In the genomic region with DNA sequence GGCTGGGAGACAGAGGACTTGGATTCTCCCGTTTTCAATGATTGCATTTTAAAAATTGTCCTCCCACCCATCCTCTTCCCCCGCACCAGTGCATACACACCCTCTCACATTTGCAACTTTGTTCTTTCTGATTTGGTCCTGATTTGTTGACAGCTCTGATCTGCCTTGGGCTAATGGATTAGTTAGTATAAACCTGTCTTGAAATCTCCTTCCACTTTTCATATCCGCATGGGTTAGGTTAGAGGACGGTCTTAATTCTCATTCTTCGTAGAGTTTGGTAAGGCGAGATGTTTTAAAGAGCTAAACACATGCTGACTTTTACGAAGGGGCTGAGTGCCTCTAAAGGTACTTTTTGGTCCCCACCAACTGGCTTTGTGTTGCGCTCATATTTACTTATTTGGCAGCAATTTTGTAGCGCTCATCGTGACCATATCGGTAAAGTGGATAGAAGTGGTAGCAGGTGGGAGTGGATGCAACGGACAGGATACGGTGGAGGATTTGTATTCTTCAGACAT, we compare ENCODE assay signal across 8 cellular contexts. TPM values are rescaled to one million over a fixed set of nuclear protein-coding genes. Genes with fewer than 3 reads are reported as not detected.
DNase-seq lines count a peak whose midpoint lies in the region; ATAC-seq and TF ChIP-seq lines count a peak whose summit lies in the region.

No MANE protein-coding gene starts in this region.

- TF ChIP-seq POLR2A in right lobe of liver (IDR thresholded peaks at IDR 0.05), result no peak

- H3K4me3 ChIP-seq in RWPE2 (ENCODE audit: severe bottlenecking) (peak overlapping the region; percentile 77), right lobe of liver (peak overlapping the region; percentile 77 to 88 (median 86))

- no peaks in the 10 kb centered on the region for H3K27me3 ChIP-seq in RWPE2 (ENCODE audit: insufficient read depth, poor library complexity, severe bottlenecking)
- H3K27me3 ChIP-seq in right lobe of liver, result no peaks in the 10 kb centered on the region

- H3K36me3 ChIP-seq in RWPE2 (ENCODE audit: low read depth), result no peaks in the 10 kb centered on the region
- H3K36me3 ChIP-seq in right lobe of liver, result no peaks in the 10 kb centered on the region

- H3K27ac ChIP-seq in RWPE2 (ENCODE audit: poor library complexity, severe bottlenecking) (peak overlapping the region; percentile 67), caudate nucleus (ENCODE audit: low read depth, low read length) (peak overlapping the region; percentile 79), right lobe of liver (peak overlapping the region; percentile 88 to 96 (median 96)), temporal lobe (ENCODE audit: low read depth, low read length) (peak overlapping the region; percentile 87)

- under 1% methylated on average over 13 of the region's 13 CpGs for WGBS in right lobe of liver (ENCODE audit: insufficient coverage, low coverage, low lambda C conversion rate, missing lambda C conversion rate)

- no peaks in the 10 kb centered on the region for H3K9me3 ChIP-seq in RWPE2 (ENCODE audit: severe bottlenecking)
- no peaks in the 10 kb centered on the region for H3K9me3 ChIP-seq in right lobe of liver

- intact Hi-C loops in right lobe of liver (cut with DNase I), result loop anchor here in 1 of 2 donors (10.0 kb wide), 1 partner anchor 315 kb away; no protein-coding TSS in a partner anchor

- peaks cover 37% of the 10 kb centered on the region for H3K4me1 ChIP-seq in RWPE2 (ENCODE audit: insufficient read depth, poor library complexity, severe bottlenecking)
- peaks cover 0 to 21% (median 0%) of the 10 kb centered on the region in 4 donors for H3K4me1 ChIP-seq in right lobe of liver

- ATAC-seq in HG03064 (IDR thresholded peaks at IDR 0.05; ENCODE audit: low read depth, unreplicated experiment) (peak; percentile 5), RWPE2 (ENCODE audit: low read depth) (peak; percentile 20), right lobe of liver (peak; percentile 2 to 17 (median 8)), GM21390 (IDR thresholded peaks at IDR 0.05; ENCODE audit: unreplicated experiment) (no peak)

- DNase-seq in activated CD4-positive, alpha-beta T cell treated with anti-CD3 and anti-CD28 coated beads for 4 hours, result peak; percentile 19 to 20
- DNase-seq in activated CD4-positive, alpha-beta T cell treated with anti-CD3 and anti-CD28 coated beads for 1 hour, result no peak
- no peak for DNase-seq in RWPE2 (ENCODE audit: low spot score)
- peak in 12 of 61 donors; percentile 16 to 65 (median 44) for DNase-seq in caudate nucleus (lab: John Stamatoyannopoulos, UW)
- no peak for DNase-seq in right lobe of liver

- no peak for TF ChIP-seq CTCF in RWPE2 (IDR thresholded peaks at IDR 0.05; ENCODE audit: poor library complexity, severe bottlenecking)
- no peak for TF ChIP-seq CTCF in right lobe of liver (IDR thresholded peaks at IDR 0.05)

RNA-seq across cellular contexts. Expression of a gene that starts 1.1 kb away (rescaled TPM):
- total RNA-seq in right lobe of liver, result 10 to 100 TPM; 31.2 to 67.9 (median 41.0) TPM
- total RNA-seq in temporal lobe, result 6.9 TPM

Comparison
In these comparisons a context has a peak if more than half of its experiments do, and no peak if none do; other contexts are left out.
1. DNase-seq: peak in activated CD4-positive, alpha-beta T cell treated with anti-CD3 and anti-CD28 coated beads for 4 hours (2 of 2); none in activated CD4-positive, alpha-beta T cell treated with anti-CD3 and anti-CD28 coated beads for 1 hour (single experiment), RWPE2 (single experiment) and right lobe of liver (0 of 3).
2. Peak in every context shown above with its lines, with median percentiles within 50 percentile points of each other: H3K27ac ChIP-seq.